ENCODE assay signal across 11 cellular contexts in genomic region chr1:175155473-175155856, GRCh38. TPM values are rescaled to one million over a fixed set of nuclear protein-coding genes. Genes with fewer than 3 reads are reported as not detected.
A peak's percentile ranks its signal among the peaks of the same experiment; 100 is the strongest.
DNase-seq lines count a peak whose midpoint lies in the region; ATAC-seq and TF ChIP-seq lines count a peak whose summit lies in the region.
"Had no signal": no experiment of that assay in that cellular context is flagged by ENCODE, and none has a peak within 500 bp of the region (broad histone marks: within the 10 kb centered on the region; RNA-seq: fewer than 3 reads in every experiment).

No MANE protein-coding gene starts in this region.

- H3K27me3 ChIP-seq in DOHH2 (ENCODE audit: control insufficient read depth, low read length) (peaks cover 28% of the 10 kb centered on the region), aorta (ENCODE audit: control insufficient read depth in 1 of 2, insufficient read depth in 2 of 2, low read length in 1 of 2) (no peaks in the 10 kb centered on the region), ascending aorta (no peaks in the 10 kb centered on the region)

- H3K79me2 ChIP-seq in DOHH2 (ENCODE audit: control insufficient read depth, low read length) (no peaks in the 10 kb centered on the region), OCI-LY7 (ENCODE audit: insufficient read depth, low read depth, low read length) (no peaks in the 10 kb centered on the region)

- CTCF ChIA-PET in activated CD8-positive, alpha-beta memory T cell treated with anti-CD3 and anti-CD28 coated beads, Interleukin-2, amount 10 ng/mL, durations not matched to agents 7 days and 5 days (lab: Charles Lee) = interaction anchor here (0.7 to 4.0 kb wide), 35 partner anchors 8 to 588 kb away, joined by 3 to 180 read pairs (median 4); partner anchors contain the start of gene TNR
- CTCF ChIA-PET in OCI-LY7 (lab: Charles Lee; ENCODE audit: unreplicated experiment) = interaction anchor here (0.6 to 3.1 kb wide), 14 partner anchors 12 to 216 kb away, joined by 3 to 30 read pairs (median 4); no protein-coding TSS in a partner anchor

- no peak overlapping the region for H3K4me3 ChIP-seq in DOHH2 (ENCODE audit: low read length)
- no peak overlapping the region for H3K4me3 ChIP-seq in OCI-LY7 (ENCODE audit: low read depth, low read length, poor library complexity, severe bottlenecking)
- H3K4me3 ChIP-seq in aorta (ENCODE audit: low read length in 2 of 2) = no peak overlapping the region
- H3K4me3 ChIP-seq in ascending aorta = no peak overlapping the region

- peaks cover 25% of the 10 kb centered on the region for H3K4me1 ChIP-seq in DOHH2 (ENCODE audit: control insufficient read depth, low read length)
- peaks cover 29% of the 10 kb centered on the region for H3K4me1 ChIP-seq in OCI-LY7 (ENCODE audit: insufficient read depth, low read length, poor library complexity, severe bottlenecking)
- H3K4me1 ChIP-seq in aorta (ENCODE audit: control insufficient read depth in 1 of 2, insufficient read depth in 2 of 2, low read length in 2 of 2) = no peaks in the 10 kb centered on the region
- H3K4me1 ChIP-seq in ascending aorta = no peaks in the 10 kb centered on the region

- H3K4me3 Mint-ChIP-seq in activated CD8-positive, alpha-beta memory T cell treated with anti-CD3 and anti-CD28 coated beads, Interleukin-2, amount 10 ng/mL, durations not matched to agents 7 days and 5 days = no peak overlapping the region
- H3K4me3 Mint-ChIP-seq in naive B cell = no peak overlapping the region
- H3K4me3 Mint-ChIP-seq: CD14-positive monocyte, HFFc6 had no signal

- TF ChIP-seq CTCF in DOHH2 (IDR thresholded peaks at IDR 0.05; ENCODE audit: low read depth, low read length, poor library complexity, severe bottlenecking) (no peak), OCI-LY7 (conservative IDR thresholded peaks at IDR 0.05; ENCODE audit: low read length) (no peak), ascending aorta (IDR thresholded peaks at IDR 0.05) (no peak)

- H3K36me3 Mint-ChIP-seq in activated CD8-positive, alpha-beta memory T cell treated with anti-CD3 and anti-CD28 coated beads, Interleukin-2, amount 10 ng/mL, durations not matched to agents 7 days and 5 days = peaks cover 25% of the 10 kb centered on the region
- peaks cover 11 to 22% of the 10 kb centered on the region in 2 donors for H3K36me3 Mint-ChIP-seq in naive B cell

- WGBS in aorta, 2 donors = 76 to 85% methylated on average over 4 of the region's 4 CpGs

- H4K20me1 ChIP-seq in DOHH2 (ENCODE audit: control insufficient read depth, insufficient read depth, low read depth, low read length) (0 out of 2 replicates have a peak, but pooled peaks cover 2% of the 10 kb centered on the region), OCI-LY7 (ENCODE audit: insufficient read depth, low read length) (no peaks in the 10 kb centered on the region)

- intact Hi-C loops in OCI-LY7 (cut with micrococcal nuclease; ENCODE audit: unreplicated experiment) (loop anchor here (1.0 to 10.0 kb wide), 7 partner anchors 33 to 589 kb away; partner anchors contain the start of genes KIAA0040 and TNR), aorta (cut with DNase I) (loop anchor here (2.0 to 10.0 kb wide), 4 partner anchors 65 to 1689 kb away; no protein-coding TSS in a partner anchor), ascending aorta (cut with DNase I) (loop anchor here (5.0 to 10.0 kb wide), 2 partner anchors 67 to 1689 kb away; no protein-coding TSS in a partner anchor)

- H3K9me2 ChIP-seq in DOHH2 (replicated peaks; ENCODE audit: control insufficient read depth, low read length) (no peaks in the 10 kb centered on the region), OCI-LY7 (ENCODE audit: insufficient read depth, low read length) (no peaks in the 10 kb centered on the region)
- H3K9me2 ChIP-seq: SK-N-SH had no signal

- peaks cover 18% of the 10 kb centered on the region for H3K36me3 ChIP-seq in DOHH2 (ENCODE audit: control insufficient read depth, low read length)
- H3K36me3 ChIP-seq in OCI-LY7 (ENCODE audit: insufficient read depth, low read length) = peaks cover 33% of the 10 kb centered on the region
- H3K36me3 ChIP-seq in aorta (ENCODE audit: control insufficient read depth in 1 of 2, insufficient read depth in 2 of 2, low read length in 1 of 2) = peaks cover 3 to 4% of the 10 kb centered on the region in 2 donors
- H3K36me3 ChIP-seq in ascending aorta = peaks cover 0 to 4% of the 10 kb centered on the region in 2 donors

- POLR2A ChIA-PET in OCI-LY7 (lab: Charles Lee) = interaction anchor here (0.5 to 3.9 kb wide), 15 partner anchors 10 to 1727 kb away, joined by 3 to 27 read pairs (median 4); no protein-coding TSS in a partner anchor

- H3K27ac Mint-ChIP-seq in activated CD8-positive, alpha-beta memory T cell treated with anti-CD3 and anti-CD28 coated beads, Interleukin-2, amount 10 ng/mL, durations not matched to agents 7 days and 5 days = peak overlapping the region; percentile 22
- H3K27ac Mint-ChIP-seq in naive B cell = peak overlapping the region in 4 of 6 donors; percentile 54 to 80 (median 61)
- H3K27ac Mint-ChIP-seq: CD14-positive monocyte, HFFc6 had no signal

- no peaks in the 10 kb centered on the region for H3K9me3 Mint-ChIP-seq in activated CD8-positive, alpha-beta memory T cell treated with anti-CD3 and anti-CD28 coated beads, Interleukin-2, amount 10 ng/mL, durations not matched to agents 7 days and 5 days (ENCODE audit: low read depth)
- no peaks in the 10 kb centered on the region for H3K9me3 Mint-ChIP-seq in naive B cell
- H3K9me3 Mint-ChIP-seq: CD14-positive monocyte, HFFc6 had no signal

- peak overlapping the region; percentile 29 for H3K4me2 ChIP-seq in DOHH2 (ENCODE audit: low read length)
- peak overlapping the region; percentile 49 for H3K4me2 ChIP-seq in OCI-LY7 (ENCODE audit: low read length)
- H3K4me2 ChIP-seq: SK-N-SH had no signal

- H2AFZ ChIP-seq in OCI-LY7 (ENCODE audit: low read length) = peak overlapping the region; percentile 21; the same call in 1 of the 2 replicates

- H3K27ac ChIP-seq in DOHH2 (ENCODE audit: low read depth, low read length) (no peak overlapping the region), OCI-LY7 (ENCODE audit: low read depth, low read length, poor library complexity, severe bottlenecking) (peak overlapping the region; percentile 22), aorta (ENCODE audit: low read depth in 1 of 2, low read length in 2 of 2) (no peak overlapping the region), ascending aorta (no peak overlapping the region)

- peaks cover 12% of the 10 kb centered on the region; the same call in 1 of the 2 replicates for H3F3A ChIP-seq in DOHH2 (ENCODE audit: control insufficient read depth, insufficient read depth)

- DNase-seq in activated CD8-positive, alpha-beta memory T cell treated with anti-CD3 and anti-CD28 coated beads, Interleukin-2, amount 10 ng/mL, durations not matched to agents 7 days and 5 days = no peak
- no peak for DNase-seq in activated CD8-positive, alpha-beta memory T cell treated with anti-CD3 and anti-CD28 coated beads, Interleukin-2, amount 50 U/mL, for 4 hours
- DNase-seq in OCI-LY7 (ENCODE audit: low spot score) (peak; percentile 72), naive B cell (no peak), putamen (ENCODE audit: low spot score) (no peak), aorta (no peak), ascending aorta (ENCODE audit: low spot score in 2 of 2) (no peak)

- peaks cover 14% of the 10 kb centered on the region for H3K4me1 Mint-ChIP-seq in activated CD8-positive, alpha-beta memory T cell treated with anti-CD3 and anti-CD28 coated beads, Interleukin-2, amount 10 ng/mL, durations not matched to agents 7 days and 5 days
- H3K4me1 Mint-ChIP-seq in naive B cell = peaks cover 45 to 61% (median 53%) of the 10 kb centered on the region in 3 donors

- BruUV-seq in OCI-LY7 (replicated peaks; lab: Mats Ljungman, UMichigan) = no TSS peak

- peaks cover 31% of the 10 kb centered on the region for H3K27me3 Mint-ChIP-seq in activated CD8-positive, alpha-beta memory T cell treated with anti-CD3 and anti-CD28 coated beads, Interleukin-2, amount 10 ng/mL, durations not matched to agents 7 days and 5 days
- peaks cover 21 to 30% (median 26%) of the 10 kb centered on the region in 3 donors for H3K27me3 Mint-ChIP-seq in naive B cell

- no peaks in the 10 kb centered on the region for H3K9me3 ChIP-seq in DOHH2 (ENCODE audit: control insufficient read depth, insufficient read depth, low read length)
- no peaks in the 10 kb centered on the region for H3K9me3 ChIP-seq in OCI-LY7 (ENCODE audit: low read length)
- no peaks in the 10 kb centered on the region for H3K9me3 ChIP-seq in aorta (ENCODE audit: control insufficient read depth, low read length)
- H3K9me3 ChIP-seq in ascending aorta = no peaks in the 10 kb centered on the region
- H3K9me3 ChIP-seq: SK-N-SH had no signal

- no peak for ATAC-seq in activated CD8-positive, alpha-beta memory T cell treated with anti-CD3 and anti-CD28 coated beads, Interleukin-2, amount 10 ng/mL, durations not matched to agents 7 days and 5 days
- no peak for ATAC-seq in naive B cell (ENCODE audit: low read depth in 2 of 2)
- ATAC-seq in aorta (ENCODE audit: low FRiP score) = no peak

RNA-seq across cellular contexts. Expression of gene KIAA0040, which starts 37.1 kb away (rescaled TPM):
- 10 to 100 TPM; 54.8 to 64.3 TPM for total RNA-seq in activated CD8-positive, alpha-beta memory T cell treated with anti-CD3 and anti-CD28 coated beads, Interleukin-2, amount 10 ng/mL, durations not matched to agents 7 days and 5 days
- 54.7 and 57.9 TPM in 2 replicates for total RNA-seq in OCI-LY7 (2014; rRNA removed; shearing (Covaris generic))
- 50.2 and 61.1 TPM in 2 replicates for total RNA-seq in OCI-LY7 (2022)
- 100 to 1,000 TPM in 5 of 6 donors, 10 to 100 TPM in 1; 97.1 to 182 (median 140) TPM for polyA plus RNA-seq in naive B cell (ENCODE audit: low read depth in 6 of 6)
- total RNA-seq in aorta = 10 to 100 TPM; 23.0 to 25.8 TPM
- polyA plus RNA-seq in aorta = 10 to 100 TPM in 1 of 2 donors, 1 to 10 TPM in 1; 5.6 to 11.1 TPM
- total RNA-seq in ascending aorta = 36.7 TPM
- total RNA-seq: HFFc6 had no signal
